ENCODE assay signal across 2 cellular contexts in genomic region chr1:34924759-34925555, GRCh38.
TF ChIP-seq lines count a peak whose summit lies in the region.

No MANE protein-coding gene starts in this region.

TF ChIP-seq in GM23338, 12 proteins besides CTCF, POLR2A, EP300 and RAD21:
- TF ChIP-seq REST (IDR thresholded peaks at IDR 0.05; ENCODE audit: unreplicated experiment), result peak; percentile 93
- no peak for TF ChIP-seq JUNB (IDR thresholded peaks at IDR 0.05; ENCODE audit: unreplicated experiment)
- peak; percentile 28; the same call in 1 of the 2 replicates for TF ChIP-seq CREB1 (CRISPR knock-in tag; IDR thresholded peaks at IDR 0.05; ENCODE audit: low read depth)
- TF ChIP-seq, protein P1, sequence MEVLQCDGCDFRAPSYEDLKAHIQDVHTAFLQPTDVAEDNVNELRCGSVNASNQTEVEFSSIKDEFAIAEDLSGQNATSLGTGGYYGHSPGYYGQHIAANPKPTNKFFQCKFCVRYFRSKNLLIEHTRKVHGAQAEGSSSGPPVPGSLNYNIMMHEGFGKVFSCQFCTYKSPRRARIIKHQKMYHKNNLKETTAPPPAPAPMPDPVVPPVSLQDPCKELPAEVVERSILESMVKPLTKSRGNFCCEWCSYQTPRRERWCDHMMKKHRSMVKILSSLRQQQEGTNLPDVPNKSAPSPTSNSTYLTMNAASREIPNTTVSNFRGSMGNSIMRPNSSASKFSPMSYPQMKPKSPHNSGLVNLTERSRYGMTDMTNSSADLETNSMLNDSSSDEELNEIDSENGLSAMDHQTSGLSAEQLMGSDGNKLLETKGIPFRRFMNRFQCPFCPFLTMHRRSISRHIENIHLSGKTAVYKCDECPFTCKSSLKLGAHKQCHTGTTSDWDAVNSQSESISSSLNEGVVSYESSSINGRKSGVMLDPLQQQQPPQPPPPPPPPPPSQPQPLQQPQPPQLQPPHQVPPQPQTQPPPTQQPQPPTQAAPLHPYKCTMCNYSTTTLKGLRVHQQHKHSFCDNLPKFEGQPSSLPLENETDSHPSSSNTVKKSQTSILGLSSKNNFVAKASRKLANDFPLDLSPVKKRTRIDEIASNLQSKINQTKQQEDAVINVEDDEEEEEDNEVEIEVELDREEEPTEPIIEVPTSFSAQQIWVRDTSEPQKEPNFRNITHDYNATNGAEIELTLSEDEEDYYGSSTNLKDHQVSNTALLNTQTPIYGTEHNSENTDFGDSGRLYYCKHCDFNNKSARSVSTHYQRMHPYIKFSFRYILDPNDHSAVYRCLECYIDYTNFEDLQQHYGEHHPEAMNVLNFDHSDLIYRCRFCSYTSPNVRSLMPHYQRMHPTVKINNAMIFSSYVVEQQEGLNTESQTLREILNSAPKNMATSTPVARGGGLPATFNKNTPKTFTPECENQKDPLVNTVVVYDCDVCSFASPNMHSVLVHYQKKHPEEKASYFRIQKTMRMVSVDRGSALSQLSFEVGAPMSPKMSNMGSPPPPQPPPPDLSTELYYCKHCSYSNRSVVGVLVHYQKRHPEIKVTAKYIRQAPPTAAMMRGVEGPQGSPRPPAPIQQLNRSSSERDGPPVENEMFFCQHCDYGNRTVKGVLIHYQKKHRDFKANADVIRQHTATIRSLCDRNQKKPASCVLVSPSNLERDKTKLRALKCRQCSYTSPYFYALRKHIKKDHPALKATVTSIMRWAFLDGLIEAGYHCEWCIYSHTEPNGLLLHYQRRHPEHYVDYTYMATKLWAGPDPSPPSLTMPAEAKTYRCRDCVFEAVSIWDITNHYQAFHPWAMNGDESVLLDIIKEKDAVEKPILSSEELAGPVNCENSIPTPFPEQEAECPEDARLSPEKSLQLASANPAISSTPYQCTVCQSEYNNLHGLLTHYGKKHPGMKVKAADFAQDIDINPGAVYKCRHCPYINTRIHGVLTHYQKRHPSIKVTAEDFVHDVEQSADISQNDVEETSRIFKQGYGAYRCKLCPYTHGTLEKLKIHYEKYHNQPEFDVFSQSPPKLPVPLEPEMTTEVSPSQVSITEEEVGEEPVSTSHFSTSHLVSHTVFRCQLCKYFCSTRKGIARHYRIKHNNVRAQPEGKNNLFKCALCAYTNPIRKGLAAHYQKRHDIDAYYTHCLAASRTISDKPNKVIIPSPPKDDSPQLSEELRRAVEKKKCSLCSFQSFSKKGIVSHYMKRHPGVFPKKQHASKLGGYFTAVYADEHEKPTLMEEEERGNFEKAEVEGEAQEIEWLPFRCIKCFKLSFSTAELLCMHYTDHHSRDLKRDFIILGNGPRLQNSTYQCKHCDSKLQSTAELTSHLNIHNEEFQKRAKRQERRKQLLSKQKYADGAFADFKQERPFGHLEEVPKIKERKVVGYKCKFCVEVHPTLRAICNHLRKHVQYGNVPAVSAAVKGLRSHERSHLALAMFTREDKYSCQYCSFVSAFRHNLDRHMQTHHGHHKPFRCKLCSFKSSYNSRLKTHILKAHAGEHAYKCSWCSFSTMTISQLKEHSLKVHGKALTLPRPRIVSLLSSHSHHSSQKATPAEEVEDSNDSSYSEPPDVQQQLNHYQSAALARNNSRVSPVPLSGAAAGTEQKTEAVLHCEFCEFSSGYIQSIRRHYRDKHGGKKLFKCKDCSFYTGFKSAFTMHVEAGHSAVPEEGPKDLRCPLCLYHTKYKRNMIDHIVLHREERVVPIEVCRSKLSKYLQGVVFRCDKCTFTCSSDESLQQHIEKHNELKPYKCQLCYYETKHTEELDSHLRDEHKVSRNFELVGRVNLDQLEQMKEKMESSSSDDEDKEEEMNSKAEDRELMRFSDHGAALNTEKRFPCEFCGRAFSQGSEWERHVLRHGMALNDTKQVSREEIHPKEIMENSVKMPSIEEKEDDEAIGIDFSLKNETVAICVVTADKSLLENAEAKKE (CRISPR knock-in tag; IDR thresholded peaks at IDR 0.05), result no peak
- TF ChIP-seq STAT1 (IDR thresholded peaks at IDR 0.05; ENCODE audit: unreplicated experiment), result no peak
- TF ChIP-seq ZNF114 (CRISPR knock-in tag; IDR thresholded peaks at IDR 0.05), result peak; percentile 67; the same call in 1 of the 2 replicates
- TF ChIP-seq EZH2phosphoT487 (IDR thresholded peaks at IDR 0.05; ENCODE audit: unreplicated experiment), result no peak
- no peak for TF ChIP-seq POLR2AphosphoS5 (IDR thresholded peaks at IDR 0.05; ENCODE audit: low read depth)
- TF ChIP-seq NANOG (IDR thresholded peaks at IDR 0.05; ENCODE audit: borderline replicate concordance), result no peak
- TF ChIP-seq, protein P2, sequence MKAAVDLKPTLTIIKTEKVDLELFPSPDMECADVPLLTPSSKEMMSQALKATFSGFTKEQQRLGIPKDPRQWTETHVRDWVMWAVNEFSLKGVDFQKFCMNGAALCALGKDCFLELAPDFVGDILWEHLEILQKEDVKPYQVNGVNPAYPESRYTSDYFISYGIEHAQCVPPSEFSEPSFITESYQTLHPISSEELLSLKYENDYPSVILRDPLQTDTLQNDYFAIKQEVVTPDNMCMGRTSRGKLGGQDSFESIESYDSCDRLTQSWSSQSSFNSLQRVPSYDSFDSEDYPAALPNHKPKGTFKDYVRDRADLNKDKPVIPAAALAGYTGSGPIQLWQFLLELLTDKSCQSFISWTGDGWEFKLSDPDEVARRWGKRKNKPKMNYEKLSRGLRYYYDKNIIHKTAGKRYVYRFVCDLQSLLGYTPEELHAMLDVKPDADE (IDR thresholded peaks at IDR 0.05), result no peak
- 0 out of 2 replicates have a peak, but pooled peaks have one; percentile 7 for TF ChIP-seq ZNF331 (CRISPR knock-in tag; IDR thresholded peaks at IDR 0.05; ENCODE audit: low read depth)
- no peak for TF ChIP-seq EZH2 (IDR thresholded peaks at IDR 0.05; ENCODE audit: low read depth, unreplicated experiment)

TF ChIP-seq in GM12878, 131 proteins besides CTCF, POLR2A, EP300 and RAD21 (continued from another document):
- TF ChIP-seq ZBTB40 (IDR thresholded peaks at IDR 0.05; ENCODE audit: borderline replicate concordance) (peak; percentile 80), REST (IDR thresholded peaks at IDR 0.05; ENCODE audit: low read depth, low read length) (peak; percentile 99), RCOR1 (conservative IDR thresholded peaks at IDR 0.05; ENCODE audit: low read depth, low read length) (peak; percentile 97), HDAC2 (IDR thresholded peaks at IDR 0.05) (0 out of 2 replicates have a peak, but pooled peaks have one; percentile 83), SIN3A (IDR thresholded peaks at IDR 0.05; ENCODE audit: low read depth, low read length) (peak; percentile 81; the same call in 1 of the 2 replicates), IRF4 (IDR thresholded peaks at IDR 0.05; ENCODE audit: low read depth, low read length) (0 out of 2 replicates have a peak, but pooled peaks have one; percentile 39), CBX5 (IDR thresholded peaks at IDR 0.05; ENCODE audit: low read depth) (no peak)
- TF ChIP-seq, protein P3, sequence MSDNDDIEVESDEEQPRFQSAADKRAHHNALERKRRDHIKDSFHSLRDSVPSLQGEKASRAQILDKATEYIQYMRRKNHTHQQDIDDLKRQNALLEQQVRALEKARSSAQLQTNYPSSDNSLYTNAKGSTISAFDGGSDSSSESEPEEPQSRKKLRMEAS (IDR thresholded peaks at IDR 0.05; ENCODE audit: low read depth, low read length), result no peak
